ENCODE assay signal across 8 cellular contexts in the genomic region with DNA sequence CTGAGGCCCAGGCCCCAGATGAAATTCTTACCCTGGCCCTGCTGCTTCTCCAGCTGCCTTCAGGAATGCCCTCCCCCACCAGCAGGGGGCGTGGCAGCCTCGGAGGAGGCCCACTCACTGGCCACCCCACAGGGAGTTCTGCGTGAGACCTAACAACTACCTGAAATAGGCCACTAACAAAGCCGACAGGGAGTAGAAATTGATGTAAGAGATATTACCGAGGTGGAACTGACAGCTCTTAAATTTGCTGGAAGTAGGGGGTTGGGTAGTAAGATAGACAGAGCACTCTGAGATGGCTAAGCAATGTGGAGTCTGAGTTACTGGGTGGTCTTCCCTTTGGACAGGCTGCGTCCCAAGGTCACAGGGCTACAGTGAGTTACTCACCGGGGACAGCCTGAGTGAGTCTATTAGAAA.
DNase-seq lines count a peak whose midpoint lies in the region; ATAC-seq and TF ChIP-seq lines count a peak whose summit lies in the region.

No MANE protein-coding gene starts in this region.

- no peaks in the 10 kb centered on the region for H3K9me3 Mint-ChIP-seq in osteocyte (ENCODE audit: unreplicated experiment)

- in situ Hi-C loops in brain microvascular endothelial cell (cut with HindIII; ENCODE audit: low pct_ligation_motif_present, low sequenced_read_pairs), result no loop called here

- no peaks in the 10 kb centered on the region for H3K36me3 Mint-ChIP-seq in osteocyte (ENCODE audit: unreplicated experiment)

- no peak overlapping the region for H3K4me3 Mint-ChIP-seq in osteocyte (ENCODE audit: unreplicated experiment)

- ATAC-seq in GM19395 (IDR thresholded peaks at IDR 0.05; ENCODE audit: unreplicated experiment) (peak; percentile 88), HG03342 (IDR thresholded peaks at IDR 0.05; ENCODE audit: unreplicated experiment) (peak; percentile 91)

- H3K27ac ChIP-seq in SJCRH30 (no peak overlapping the region), brain microvascular endothelial cell (no peak overlapping the region)

- H3K9me3 ChIP-seq in SJCRH30 (replicated peaks), result no peaks in the 10 kb centered on the region

- no peaks in the 10 kb centered on the region for H3K4me1 ChIP-seq in SJCRH30

- no peak overlapping the region for H3K4me3 ChIP-seq in SJCRH30
- no peak overlapping the region for H3K4me3 ChIP-seq in brain microvascular endothelial cell (ENCODE audit: low read depth, low read length)

- TF ChIP-seq CTCF in GM10266 (IDR thresholded peaks at IDR 0.05; ENCODE audit: control insufficient read depth, insufficient read depth, low read depth, missing control alignments) (peak; percentile 88), brain microvascular endothelial cell (IDR thresholded peaks at IDR 0.05; ENCODE audit: low read depth, low read length, missing control alignments) (peak; percentile 72), osteocyte (IDR thresholded peaks at IDR 0.05) (peak; percentile 32)

- H3K4me1 Mint-ChIP-seq in osteocyte (ENCODE audit: unreplicated experiment), result peaks cover 9% of the 10 kb centered on the region

- DNase-seq in GM10266 (ENCODE audit: extremely low spot score) (peak; percentile 61), SJCRH30 (peak; percentile 51 to 67), brain microvascular endothelial cell (no peak), osteocyte (ENCODE audit: extremely low spot score, unreplicated experiment) (no peak), inferior parietal cortex (ENCODE audit: extremely low spot score) (no peak), DMS114 treated with DMSO at 0.1 percent for 48 hours (lab: John Stamatoyannopoulos, UW; ENCODE audit: unreplicated experiment) (no peak)

- H3K36me3 ChIP-seq in SJCRH30 (no peaks in the 10 kb centered on the region), brain microvascular endothelial cell (replicated peaks) (no peaks in the 10 kb centered on the region)

- peaks cover 8% of the 10 kb centered on the region for H3K27me3 Mint-ChIP-seq in osteocyte (ENCODE audit: unreplicated experiment)

- H3K27me3 ChIP-seq in SJCRH30 (no peaks in the 10 kb centered on the region), brain microvascular endothelial cell (replicated peaks) (no peaks in the 10 kb centered on the region)

- no peak overlapping the region for H3K27ac Mint-ChIP-seq in osteocyte (ENCODE audit: unreplicated experiment)

Comparison
In these comparisons a context has a peak if more than half of its experiments do, and no peak if none do; other contexts are left out.
1. DNase-seq: peak in GM10266 (single experiment) and SJCRH30 (2 of 2); none in brain microvascular endothelial cell (single experiment), osteocyte (single experiment), inferior parietal cortex (single experiment) and DMS114 treated with DMSO at 0.1 percent for 48 hours (single experiment).
2. CTCF ChIP-seq: peak in every context shown above with its lines; median percentile 88 in GM10266; 72 in brain microvascular endothelial cell; 32 in osteocyte.